In genomic region chr13:74026753-74027152, GRCh38 we compare ENCODE assay signal across 8 cellular contexts.
DNase-seq lines count a peak whose midpoint lies in the region; ATAC-seq lines count a peak whose summit lies in the region.

No MANE protein-coding gene starts in this region.

- H3K36me3 ChIP-seq in BLaER1, result peaks cover 24% of the 10 kb centered on the region

- H3K4me2 ChIP-seq in BLaER1, result peak overlapping the region; percentile 64

- H3K27ac ChIP-seq in BLaER1, result peak overlapping the region; percentile 10; the same call in 1 of the 2 replicates

- peaks cover 18% of the 10 kb centered on the region for H3K4me1 ChIP-seq in BLaER1

- no peaks in the 10 kb centered on the region for H4K20me1 ChIP-seq in BLaER1

- ATAC-seq in GM19455 (IDR thresholded peaks at IDR 0.05; ENCODE audit: unreplicated experiment) (peak; percentile 95), HG03565 (IDR thresholded peaks at IDR 0.05; ENCODE audit: unreplicated experiment) (peak; percentile 90)

- no peak overlapping the region for H3K9ac ChIP-seq in BLaER1

- H3K4me3 ChIP-seq in BLaER1, result no peak overlapping the region

- no peaks in the 10 kb centered on the region for H3K27me3 ChIP-seq in BLaER1

- DNase-seq in activated CD8-positive, alpha-beta memory T cell treated with anti-CD3 and anti-CD28 coated beads for 48 hours (ENCODE audit: low read depth in 2 of 3, low spot score in 2 of 3), result peak; percentile 12 to 34 (median 29)
- DNase-seq in iPS DF 4.7 (ENCODE audit: extremely low read depth, low spot score) (peak; percentile 60), NCI-H1092 (lab: John Stamatoyannopoulos, UW) (no peak), HT-29 (ENCODE audit: low spot score) (no peak)
- peak; percentile 45 for DNase-seq in stimulated activated CD8-positive, alpha-beta memory T cell treated with anti-CD3 and anti-CD28 coated beads, Interleukin-7, amount 100 ng/mL, for 1 hour (ENCODE audit: low read depth in 2 of 2)

- H3K9me3 ChIP-seq in BLaER1, result peaks cover 11% of the 10 kb centered on the region

Comparison
In these comparisons a context has a peak if more than half of its experiments do, and no peak if none do; other contexts are left out.
1. DNase-seq: peak in activated CD8-positive, alpha-beta memory T cell treated with anti-CD3 and anti-CD28 coated beads for 48 hours (3 of 3), iPS DF 4.7 (single experiment) and stimulated activated CD8-positive, alpha-beta memory T cell treated with anti-CD3 and anti-CD28 coated beads, Interleukin-7, amount 100 ng/mL, for 1 hour (2 of 2); none in NCI-H1092 (single experiment) and HT-29 (single experiment).